ENCODE assay signal across 13 cellular contexts in the genomic region with DNA sequence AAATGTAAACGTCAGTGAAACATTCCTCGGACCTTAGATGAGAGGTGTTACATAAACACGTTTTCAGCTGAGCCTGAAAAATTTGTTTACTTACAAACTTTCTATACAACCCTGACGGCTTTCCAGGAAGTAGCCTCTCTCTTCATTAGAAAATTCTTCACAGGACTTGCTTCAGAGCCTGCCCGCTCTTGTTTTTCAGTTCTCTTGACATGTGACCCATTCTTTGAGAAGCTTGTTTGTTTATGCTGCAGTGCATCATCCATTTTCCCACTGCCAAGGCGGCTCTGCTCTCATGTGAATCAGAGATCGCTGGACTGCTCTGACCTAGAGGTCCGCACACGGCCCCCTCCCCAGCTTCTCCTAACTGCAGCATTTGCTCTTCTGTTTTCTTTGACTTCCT. TPM values are rescaled to one million over a fixed set of nuclear protein-coding genes. Genes with fewer than 3 reads are reported as not detected.
A peak's percentile ranks its signal among the peaks of the same experiment; 100 is the strongest.
DNase-seq lines count a peak whose midpoint lies in the region; ATAC-seq and TF ChIP-seq lines count a peak whose summit lies in the region.
"Had no signal": no experiment of that assay in that cellular context is flagged by ENCODE, and none has a peak within 500 bp of the region (broad histone marks: within the 10 kb centered on the region; RNA-seq: fewer than 3 reads in every experiment).

No MANE protein-coding gene starts in this region.

- H3K4me3 ChIP-seq in fibroblast of villous mesenchyme (ENCODE audit: low read depth, low read length): no peak overlapping the region
- H3K4me3 ChIP-seq in neuron (ENCODE audit: low read length): peak overlapping the region; percentile 9

- no peaks in the 10 kb centered on the region for H3K36me3 ChIP-seq in neuron (ENCODE audit: insufficient read depth, low read length)

- H3K4me1 ChIP-seq in neuron (ENCODE audit: insufficient read depth, low read length): peaks cover 12% of the 10 kb centered on the region

- no peaks in the 10 kb centered on the region for H3K9me3 ChIP-seq in neuron (ENCODE audit: low read length)

- peak overlapping the region; percentile 91 for H2AFZ ChIP-seq in neuron (ENCODE audit: low read depth, low read length)

- no peak for TF ChIP-seq CTCF in fibroblast of villous mesenchyme (IDR thresholded peaks at IDR 0.05; ENCODE audit: insufficient read depth, low read depth, low read length)

- no peaks in the 10 kb centered on the region for H3K27me3 ChIP-seq in neuron (ENCODE audit: insufficient read depth, low read length)

- no peak for ATAC-seq in HG02763 (IDR thresholded peaks at IDR 0.05; ENCODE audit: unreplicated experiment)
- ATAC-seq in HG02588 (IDR thresholded peaks at IDR 0.05; ENCODE audit: unreplicated experiment): no peak

- peak; percentile 41 for DNase-seq in Ammon's horn (ENCODE audit: low spot score)
- peak; percentile 6 for DNase-seq in T1000 (lab: John Stamatoyannopoulos, UW)
- DNase-seq in fibroblast of villous mesenchyme (ENCODE audit: low read depth): peak; percentile 87
- DNase-seq in stimulated activated CD4-positive, alpha-beta T cell treated with anti-CD3 and anti-CD28 coated beads, Interleukin-4, amount 100 ng/mL, for 4 hours: no peak
- DNase-seq in SW480 (ENCODE audit: low spot score): no peak
- DNase-seq: activated T-cell treated with anti-CD3 and anti-CD28 coated beads, Interleukin-2, amount 50 U/mL, for 48 hours; AML-193; effector CD8-positive, alpha-beta T cell; NCI-H187; stimulated activated CD4-positive, alpha-beta T cell treated with anti-CD3 and anti-CD28 coated beads, Interleukin-4, amount 100 ng/mL, for 24 hours had no signal

RNA-seq across cellular contexts. Expression of a gene that starts 47.9 kb away (rescaled TPM):
- total RNA-seq in fibroblast of villous mesenchyme: 13.9 and 16.8 TPM in 2 replicates

Comparison
In these comparisons a context has a peak if more than half of its experiments do, and no peak if none do; other contexts are left out.
1. DNase-seq: peak in Ammon's horn (single experiment), T1000 (single experiment) and fibroblast of villous mesenchyme (single experiment); none in stimulated activated CD4-positive, alpha-beta T cell treated with anti-CD3 and anti-CD28 coated beads, Interleukin-4, amount 100 ng/mL, for 4 hours (0 of 2) and SW480 (single experiment).